1 cellular context compared by ENCODE assay signal in the genomic region with DNA sequence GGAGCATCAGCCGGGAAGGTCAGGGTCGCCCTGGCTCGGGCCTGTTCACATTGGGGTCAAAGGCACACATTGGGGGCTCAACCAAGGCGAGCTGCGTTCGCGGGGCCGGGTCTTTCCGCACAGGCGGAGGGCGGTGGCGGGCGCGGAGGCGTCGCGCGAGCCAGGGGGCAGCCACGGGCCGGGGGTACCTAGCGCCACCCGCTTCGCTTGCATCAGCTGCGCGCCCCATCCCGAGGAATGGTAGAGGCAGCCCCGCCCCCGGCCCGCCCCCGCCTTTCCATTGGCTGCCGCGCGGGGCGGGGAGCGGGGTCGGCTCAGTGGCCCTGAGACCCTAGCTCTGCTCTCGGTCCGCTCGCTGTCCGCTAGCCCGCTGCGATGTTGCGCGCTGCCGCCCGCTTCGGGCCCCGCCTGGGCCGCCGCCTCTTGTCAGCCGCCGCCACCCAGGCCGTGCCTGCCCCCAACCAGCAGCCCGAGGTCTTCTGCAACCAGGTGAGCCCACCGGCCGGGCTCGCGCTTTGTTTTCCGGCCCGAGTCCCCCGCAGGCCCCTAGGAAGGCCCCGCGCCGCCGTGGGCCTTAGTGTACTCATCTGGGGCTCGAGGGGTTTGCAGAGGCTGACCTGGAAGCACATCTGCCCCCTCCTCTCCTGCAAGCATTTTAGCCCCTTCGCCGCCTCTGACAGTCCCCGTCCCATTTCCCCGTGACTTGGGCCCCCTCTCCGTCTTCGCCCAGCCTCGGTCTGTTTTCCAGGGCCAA.
A peak's percentile ranks its signal among the peaks of the same experiment; 100 is the strongest.
TF ChIP-seq lines count a peak whose summit lies in the region.

A gene (plus strand): TSS at position 326 of the 754 bp plus-strand sequence. CDS start 50 bp downstream, at position 376.

TF ChIP-seq in HepG2, 621 proteins besides CTCF, POLR2A, EP300 and RAD21 (continued from another document and continues in another):
- TF ChIP-seq, protein P1, sequence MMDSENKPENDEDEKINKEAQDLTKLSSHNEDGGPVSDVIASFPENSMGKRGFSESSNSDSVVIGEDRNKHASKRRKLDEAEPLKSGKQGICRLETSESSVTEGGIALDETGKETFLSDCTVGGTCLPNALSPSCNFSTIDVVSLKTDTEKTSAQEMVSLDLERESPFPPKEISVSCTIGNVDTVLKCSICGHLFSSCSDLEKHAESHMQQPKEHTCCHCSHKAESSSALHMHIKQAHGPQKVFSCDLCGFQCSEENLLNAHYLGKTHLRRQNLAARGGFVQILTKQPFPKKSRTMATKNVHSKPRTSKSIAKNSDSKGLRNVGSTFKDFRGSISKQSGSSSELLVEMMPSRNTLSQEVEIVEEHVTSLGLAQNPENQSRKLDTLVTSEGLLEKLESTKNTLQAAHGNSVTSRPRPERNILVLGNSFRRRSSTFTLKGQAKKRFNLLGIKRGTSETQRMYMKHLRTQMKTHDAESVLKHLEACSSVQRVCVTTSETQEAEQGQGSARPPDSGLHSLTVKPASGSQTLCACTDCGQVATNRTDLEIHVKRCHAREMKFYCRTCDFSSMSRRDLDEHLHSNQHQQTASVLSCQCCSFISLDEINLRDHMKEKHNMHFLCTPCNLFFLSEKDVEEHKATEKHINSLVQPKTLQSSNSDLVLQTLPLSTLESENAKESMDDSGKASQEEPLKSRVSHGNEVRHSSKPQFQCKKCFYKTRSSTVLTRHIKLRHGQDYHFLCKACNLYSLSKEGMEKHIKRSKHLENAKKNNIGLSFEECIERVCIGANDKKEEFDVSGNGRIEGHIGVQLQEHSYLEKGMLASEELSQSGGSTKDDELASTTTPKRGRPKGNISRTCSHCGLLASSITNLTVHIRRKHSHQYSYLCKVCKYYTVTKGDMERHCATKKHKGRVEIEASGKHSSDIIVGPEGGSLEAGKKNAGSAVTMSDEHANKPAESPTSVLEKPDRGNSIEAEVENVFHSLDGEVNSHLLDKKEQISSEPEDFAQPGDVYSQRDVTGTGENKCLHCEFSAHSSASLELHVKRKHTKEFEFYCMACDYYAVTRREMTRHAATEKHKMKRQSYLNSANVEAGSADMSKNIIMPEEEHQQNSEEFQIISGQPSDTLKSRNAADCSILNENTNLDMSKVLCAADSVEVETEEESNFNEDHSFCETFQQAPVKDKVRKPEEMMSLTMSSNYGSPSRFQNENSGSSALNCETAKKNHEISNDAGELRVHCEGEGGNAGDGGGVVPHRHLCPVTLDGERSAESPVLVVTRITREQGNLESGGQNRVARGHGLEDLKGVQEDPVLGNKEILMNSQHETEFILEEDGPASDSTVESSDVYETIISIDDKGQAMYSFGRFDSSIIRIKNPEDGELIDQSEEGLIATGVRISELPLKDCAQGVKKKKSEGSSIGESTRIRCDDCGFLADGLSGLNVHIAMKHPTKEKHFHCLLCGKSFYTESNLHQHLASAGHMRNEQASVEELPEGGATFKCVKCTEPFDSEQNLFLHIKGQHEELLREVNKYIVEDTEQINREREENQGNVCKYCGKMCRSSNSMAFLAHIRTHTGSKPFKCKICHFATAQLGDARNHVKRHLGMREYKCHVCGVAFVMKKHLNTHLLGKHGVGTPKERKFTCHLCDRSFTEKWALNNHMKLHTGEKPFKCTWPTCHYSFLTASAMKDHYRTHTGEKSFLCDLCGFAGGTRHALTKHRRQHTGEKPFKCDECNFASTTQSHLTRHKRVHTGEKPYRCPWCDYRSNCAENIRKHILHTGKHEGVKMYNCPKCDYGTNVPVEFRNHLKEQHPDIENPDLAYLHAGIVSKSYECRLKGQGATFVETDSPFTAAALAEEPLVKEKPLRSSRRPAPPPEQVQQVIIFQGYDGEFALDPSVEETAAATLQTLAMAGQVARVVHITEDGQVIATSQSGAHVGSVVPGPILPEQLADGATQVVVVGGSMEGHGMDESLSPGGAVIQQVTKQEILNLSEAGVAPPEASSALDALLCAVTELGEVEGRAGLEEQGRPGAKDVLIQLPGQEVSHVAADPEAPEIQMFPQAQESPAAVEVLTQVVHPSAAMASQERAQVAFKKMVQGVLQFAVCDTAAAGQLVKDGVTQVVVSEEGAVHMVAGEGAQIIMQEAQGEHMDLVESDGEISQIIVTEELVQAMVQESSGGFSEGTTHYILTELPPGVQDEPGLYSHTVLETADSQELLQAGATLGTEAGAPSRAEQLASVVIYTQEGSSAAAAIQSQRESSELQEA (CRISPR knock-in tag; IDR thresholded peaks at IDR 0.05; ENCODE audit: not compliant biosample characterization): peak; percentile 55
- TF ChIP-seq, protein P2, sequence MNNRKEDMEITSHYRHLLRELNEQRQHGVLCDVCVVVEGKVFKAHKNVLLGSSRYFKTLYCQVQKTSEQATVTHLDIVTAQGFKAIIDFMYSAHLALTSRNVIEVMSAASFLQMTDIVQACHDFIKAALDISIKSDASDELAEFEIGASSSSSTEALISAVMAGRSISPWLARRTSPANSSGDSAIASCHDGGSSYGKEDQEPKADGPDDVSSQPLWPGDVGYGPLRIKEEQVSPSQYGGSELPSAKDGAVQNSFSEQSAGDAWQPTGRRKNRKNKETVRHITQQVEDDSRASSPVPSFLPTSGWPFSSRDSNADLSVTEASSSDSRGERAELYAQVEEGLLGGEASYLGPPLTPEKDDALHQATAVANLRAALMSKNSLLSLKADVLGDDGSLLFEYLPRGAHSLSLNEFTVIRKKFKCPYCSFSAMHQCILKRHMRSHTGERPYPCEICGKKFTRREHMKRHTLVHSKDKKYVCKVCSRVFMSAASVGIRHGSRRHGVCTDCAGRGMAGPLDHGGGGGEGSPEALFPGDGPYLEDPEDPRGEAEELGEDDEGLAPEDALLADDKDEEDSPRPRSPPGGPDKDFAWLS (CRISPR knock-in tag; IDR thresholded peaks at IDR 0.05; ENCODE audit: borderline replicate concordance): no peak
- TF ChIP-seq, protein P3, sequence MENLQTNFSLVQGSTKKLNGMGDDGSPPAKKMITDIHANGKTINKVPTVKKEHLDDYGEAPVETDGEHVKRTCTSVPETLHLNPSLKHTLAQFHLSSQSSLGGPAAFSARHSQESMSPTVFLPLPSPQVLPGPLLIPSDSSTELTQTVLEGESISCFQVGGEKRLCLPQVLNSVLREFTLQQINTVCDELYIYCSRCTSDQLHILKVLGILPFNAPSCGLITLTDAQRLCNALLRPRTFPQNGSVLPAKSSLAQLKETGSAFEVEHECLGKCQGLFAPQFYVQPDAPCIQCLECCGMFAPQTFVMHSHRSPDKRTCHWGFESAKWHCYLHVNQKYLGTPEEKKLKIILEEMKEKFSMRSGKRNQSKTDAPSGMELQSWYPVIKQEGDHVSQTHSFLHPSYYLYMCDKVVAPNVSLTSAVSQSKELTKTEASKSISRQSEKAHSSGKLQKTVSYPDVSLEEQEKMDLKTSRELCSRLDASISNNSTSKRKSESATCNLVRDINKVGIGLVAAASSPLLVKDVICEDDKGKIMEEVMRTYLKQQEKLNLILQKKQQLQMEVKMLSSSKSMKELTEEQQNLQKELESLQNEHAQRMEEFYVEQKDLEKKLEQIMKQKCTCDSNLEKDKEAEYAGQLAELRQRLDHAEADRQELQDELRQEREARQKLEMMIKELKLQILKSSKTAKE (CRISPR knock-in tag; IDR thresholded peaks at IDR 0.05; ENCODE audit: borderline replicate concordance): peak; percentile 50; the same call in 1 of the 2 replicates
- TF ChIP-seq SMAD1 (CRISPR knock-in tag; IDR thresholded peaks at IDR 0.05; ENCODE audit: borderline replicate concordance, low read depth) (peak; percentile 61; the same call in 1 of the 2 replicates), BHLHE40 (IDR thresholded peaks at IDR 0.05; ENCODE audit: low read length) (no peak), NFYB (CRISPR knock-in tag; IDR thresholded peaks at IDR 0.05) (peak; percentile 82), ZSCAN9 (CRISPR knock-in tag; IDR thresholded peaks at IDR 0.05; ENCODE audit: borderline replicate concordance) (peak; percentile 20; the same call in 1 of the 2 replicates), MXD4 (CRISPR knock-in tag; IDR thresholded peaks at IDR 0.05) (no peak), NR2F1 (CRISPR knock-in tag; IDR thresholded peaks at IDR 0.05) (0 out of 4 replicates have a peak, but pooled peaks of 1 of the 2 experiments have one; percentile 41), ZNF878 (CRISPR knock-in tag; IDR thresholded peaks at IDR 0.05) (0 out of 2 replicates have a peak, but pooled peaks have one; percentile 70), ZNF777 (CRISPR knock-in tag; IDR thresholded peaks at IDR 0.05) (peak; percentile 51), TCF7 (IDR thresholded peaks at IDR 0.05; ENCODE audit: low read depth) (no peak), NONO (IDR thresholded peaks at IDR 0.05) (no peak), NONO (CRISPR knock-in tag; conservative IDR thresholded peaks at IDR 0.05) (peak; percentile 63), ZBTB7B (CRISPR knock-in tag; IDR thresholded peaks at IDR 0.05) (peak; percentile 63; the same call in 1 of the 2 replicates), ZNF33B (CRISPR knock-in tag; IDR thresholded peaks at IDR 0.05) (0 out of 2 replicates have a peak, but pooled peaks have one; percentile 34), SMYD3 (CRISPR knock-in tag; IDR thresholded peaks at IDR 0.05) (0 out of 2 replicates have a peak, but pooled peaks have one; percentile 42), RBFOX2 (IDR thresholded peaks at IDR 0.05; ENCODE audit: low read depth, low read length) (peak; percentile 94), NR2C2 (CRISPR knock-in tag; IDR thresholded peaks at IDR 0.05; ENCODE audit: borderline replicate concordance) (peak; percentile 57), ZNF780A (CRISPR knock-in tag; IDR thresholded peaks at IDR 0.05) (peak; percentile 64; the same call in 1 of the 2 replicates)
- TF ChIP-seq, protein P4, sequence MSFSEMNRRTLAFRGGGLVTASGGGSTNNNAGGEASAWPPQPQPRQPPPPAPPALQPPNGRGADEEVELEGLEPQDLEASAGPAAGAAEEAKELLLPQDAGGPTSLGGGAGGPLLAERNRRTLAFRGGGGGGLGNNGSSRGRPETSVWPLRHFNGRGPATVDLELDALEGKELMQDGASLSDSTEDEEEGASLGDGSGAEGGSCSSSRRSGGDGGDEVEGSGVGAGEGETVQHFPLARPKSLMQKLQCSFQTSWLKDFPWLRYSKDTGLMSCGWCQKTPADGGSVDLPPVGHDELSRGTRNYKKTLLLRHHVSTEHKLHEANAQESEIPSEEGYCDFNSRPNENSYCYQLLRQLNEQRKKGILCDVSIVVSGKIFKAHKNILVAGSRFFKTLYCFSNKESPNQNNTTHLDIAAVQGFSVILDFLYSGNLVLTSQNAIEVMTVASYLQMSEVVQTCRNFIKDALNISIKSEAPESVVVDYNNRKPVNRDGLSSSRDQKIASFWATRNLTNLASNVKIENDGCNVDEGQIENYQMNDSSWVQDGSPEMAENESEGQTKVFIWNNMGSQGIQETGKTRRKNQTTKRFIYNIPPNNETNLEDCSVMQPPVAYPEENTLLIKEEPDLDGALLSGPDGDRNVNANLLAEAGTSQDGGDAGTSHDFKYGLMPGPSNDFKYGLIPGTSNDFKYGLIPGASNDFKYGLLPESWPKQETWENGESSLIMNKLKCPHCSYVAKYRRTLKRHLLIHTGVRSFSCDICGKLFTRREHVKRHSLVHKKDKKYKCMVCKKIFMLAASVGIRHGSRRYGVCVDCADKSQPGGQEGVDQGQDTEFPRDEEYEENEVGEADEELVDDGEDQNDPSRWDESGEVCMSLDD (CRISPR knock-in tag; IDR thresholded peaks at IDR 0.05; ENCODE audit: borderline replicate concordance): 0 out of 2 replicates have a peak, but pooled peaks have one; percentile 43
- TF ChIP-seq, protein P5, sequence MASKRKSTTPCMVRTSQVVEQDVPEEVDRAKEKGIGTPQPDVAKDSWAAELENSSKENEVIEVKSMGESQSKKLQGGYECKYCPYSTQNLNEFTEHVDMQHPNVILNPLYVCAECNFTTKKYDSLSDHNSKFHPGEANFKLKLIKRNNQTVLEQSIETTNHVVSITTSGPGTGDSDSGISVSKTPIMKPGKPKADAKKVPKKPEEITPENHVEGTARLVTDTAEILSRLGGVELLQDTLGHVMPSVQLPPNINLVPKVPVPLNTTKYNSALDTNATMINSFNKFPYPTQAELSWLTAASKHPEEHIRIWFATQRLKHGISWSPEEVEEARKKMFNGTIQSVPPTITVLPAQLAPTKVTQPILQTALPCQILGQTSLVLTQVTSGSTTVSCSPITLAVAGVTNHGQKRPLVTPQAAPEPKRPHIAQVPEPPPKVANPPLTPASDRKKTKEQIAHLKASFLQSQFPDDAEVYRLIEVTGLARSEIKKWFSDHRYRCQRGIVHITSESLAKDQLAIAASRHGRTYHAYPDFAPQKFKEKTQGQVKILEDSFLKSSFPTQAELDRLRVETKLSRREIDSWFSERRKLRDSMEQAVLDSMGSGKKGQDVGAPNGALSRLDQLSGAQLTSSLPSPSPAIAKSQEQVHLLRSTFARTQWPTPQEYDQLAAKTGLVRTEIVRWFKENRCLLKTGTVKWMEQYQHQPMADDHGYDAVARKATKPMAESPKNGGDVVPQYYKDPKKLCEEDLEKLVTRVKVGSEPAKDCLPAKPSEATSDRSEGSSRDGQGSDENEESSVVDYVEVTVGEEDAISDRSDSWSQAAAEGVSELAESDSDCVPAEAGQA (IDR thresholded peaks at IDR 0.05; ENCODE audit: low read depth): peak; percentile 60; the same call in 1 of the 2 replicates
- TF ChIP-seq, protein P5 (CRISPR knock-in tag; IDR thresholded peaks at IDR 0.05; ENCODE audit: borderline replicate concordance): no peak
- TF ChIP-seq, protein P6, sequence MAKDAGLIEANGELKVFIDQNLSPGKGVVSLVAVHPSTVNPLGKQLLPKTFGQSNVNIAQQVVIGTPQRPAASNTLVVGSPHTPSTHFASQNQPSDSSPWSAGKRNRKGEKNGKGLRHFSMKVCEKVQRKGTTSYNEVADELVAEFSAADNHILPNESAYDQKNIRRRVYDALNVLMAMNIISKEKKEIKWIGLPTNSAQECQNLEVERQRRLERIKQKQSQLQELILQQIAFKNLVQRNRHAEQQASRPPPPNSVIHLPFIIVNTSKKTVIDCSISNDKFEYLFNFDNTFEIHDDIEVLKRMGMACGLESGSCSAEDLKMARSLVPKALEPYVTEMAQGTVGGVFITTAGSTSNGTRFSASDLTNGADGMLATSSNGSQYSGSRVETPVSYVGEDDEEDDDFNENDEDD (CRISPR knock-in tag; IDR thresholded peaks at IDR 0.05; ENCODE audit: borderline replicate concordance): peak; percentile 37; the same call in 1 of the 2 replicates
